Comparison of ENCODE assay signal across 10 cellular contexts in the genomic region with DNA sequence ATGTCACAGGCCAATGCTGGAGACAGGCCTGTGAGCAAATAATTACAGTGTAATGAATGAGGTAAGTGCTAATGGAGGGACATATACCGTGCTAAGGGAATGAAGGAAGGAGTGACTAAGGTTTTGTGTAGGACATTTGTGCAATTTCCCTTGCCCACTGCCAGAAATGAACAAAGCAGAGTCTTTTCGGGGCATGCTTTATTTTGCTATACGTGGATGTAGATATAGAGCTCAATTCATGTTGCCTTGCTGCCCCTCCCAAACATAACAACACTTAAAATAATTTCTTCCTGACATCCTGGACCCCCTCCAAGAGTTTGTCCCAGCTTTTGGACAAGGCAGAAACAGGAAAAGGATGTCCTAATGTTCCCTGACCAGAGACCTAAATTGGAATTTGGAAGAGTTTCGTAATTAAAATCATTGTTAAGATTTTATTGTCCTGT. TPM values are rescaled to one million over a fixed set of nuclear protein-coding genes. Genes with fewer than 3 reads are reported as not detected.
DNase-seq lines count a peak whose midpoint lies in the region; ATAC-seq and TF ChIP-seq lines count a peak whose summit lies in the region.
"Had no signal": no experiment of that assay in that cellular context is flagged by ENCODE, and none has a peak within 500 bp of the region (broad histone marks: within the 10 kb centered on the region; RNA-seq: fewer than 3 reads in every experiment).

No MANE protein-coding gene starts in this region.

- DNase-seq in M059J (ENCODE audit: low read depth) = peak; percentile 55
- DNase-seq in mammary epithelial cell = peak; percentile 86
- DNase-seq in iris pigment epithelial cell (ENCODE audit: low read depth) = peak; percentile 64
- DNase-seq in stromal cell of bone marrow (ENCODE audit: low read depth) = peak; percentile 41
- no peak for DNase-seq in activated CD4-positive, alpha-beta T cell treated with anti-CD3 and anti-CD28 coated beads, Interleukin-2, amount 50 U/mL, for 48 hours
- DNase-seq in activated T-cell treated with anti-CD3 and anti-CD28 coated beads for 4 hours = no peak
- DNase-seq: activated CD8-positive, alpha-beta memory T cell treated with anti-CD3 and anti-CD28 coated beads, Interleukin-2, amount 50 U/mL, for 48 hours had no signal

- no peaks in the 10 kb centered on the region for H3K9me3 ChIP-seq in mammary epithelial cell (replicated peaks; ENCODE audit: insufficient read depth, low read length)

- H3K4me2 ChIP-seq in mammary epithelial cell (ENCODE audit: insufficient read depth, low read depth, low read length) = peak overlapping the region; percentile 46

- peak overlapping the region; percentile 80 for H3K9ac ChIP-seq in mammary epithelial cell (ENCODE audit: insufficient read depth, low read length)

- no TSS peak for BruUV-seq in mammary epithelial cell (replicated peaks; lab: Mats Ljungman, UMichigan)

- dilution Hi-C loops in mammary epithelial cell (cut with HindIII; ENCODE audit: low sequenced_read_pairs) = no loop called here

- CTCF ChIA-PET in mammary epithelial cell (lab: Charles Lee; ENCODE audit: low non-redundant PET) = no interaction called here

- H3K4me1 ChIP-seq in mammary epithelial cell (ENCODE audit: insufficient read depth, low read length) = peaks cover 75% of the 10 kb centered on the region

- H3K36me3 ChIP-seq in mammary epithelial cell (ENCODE audit: insufficient read depth, low read length) = no peaks in the 10 kb centered on the region

- H2AFZ ChIP-seq in mammary epithelial cell (ENCODE audit: low read depth, low read length) = peak overlapping the region; percentile 11

- no peak overlapping the region for H3K4me3 ChIP-seq in mammary epithelial cell (replicated peaks in 1 of 3; ENCODE audit: insufficient read depth in 1 of 3, low read depth in 2 of 3, low read length in 3 of 3)

- intact Hi-C loops in mammary epithelial cell (cut with micrococcal nuclease) = no loop called here

- no peak for TF ChIP-seq CTCF in mammary epithelial cell (conservative IDR thresholded peaks at IDR 0.05 in 1 of 2, IDR thresholded peaks at IDR 0.05 in 1 of 2; ENCODE audit: extremely low read depth in 1 of 2, insufficient read depth in 1 of 2, low read depth in 1 of 2, low read length in 2 of 2)

- H3K79me2 ChIP-seq in mammary epithelial cell (ENCODE audit: insufficient read depth, low read length) = no peaks in the 10 kb centered on the region

- 2% methylated on average over 4 of the region's 4 CpGs for WGBS in mammary epithelial cell (ENCODE audit: low coverage, missing lambda C conversion rate)

- H3K27ac ChIP-seq in mammary epithelial cell (ENCODE audit: insufficient read depth, low read depth, low read length) = peak overlapping the region; percentile 97

- H4K20me1 ChIP-seq in mammary epithelial cell (ENCODE audit: insufficient read depth, low read length) = no peaks in the 10 kb centered on the region

- H3K27me3 ChIP-seq in mammary epithelial cell (ENCODE audit: insufficient read depth, low read length) = no peaks in the 10 kb centered on the region

- no peak for ATAC-seq in HG02973 (IDR thresholded peaks at IDR 0.05; ENCODE audit: unreplicated experiment)
- no peak for ATAC-seq in GM19351 (IDR thresholded peaks at IDR 0.05; ENCODE audit: unreplicated experiment)

- in situ Hi-C loops in mammary epithelial cell (cut with MboI; ENCODE audit: low sequenced_read_pairs in 2 of 2) = loop anchor here in 1 of 2 donors (10.0 kb wide), 1 partner anchor 102 kb away; no protein-coding TSS in a partner anchor

RNA-seq across cellular contexts. Expression of gene CD28, which starts 23.7 kb away (rescaled TPM):
- total RNA-seq in M059J (2014; rRNA removed; shearing (Covaris generic)) = not detected in 2 replicates
- not detected for total RNA-seq in mammary epithelial cell
- polyA plus RNA-seq in mammary epithelial cell = not detected
- not detected for polyA minus RNA-seq in mammary epithelial cell
- total RNA-seq: kidney epithelial cell had no signal

Comparison
In these comparisons a context has a peak if more than half of its experiments do, and no peak if none do; other contexts are left out.
1. DNase-seq: peak in M059J (single experiment), mammary epithelial cell (single experiment), iris pigment epithelial cell (single experiment) and stromal cell of bone marrow (single experiment); none in activated CD4-positive, alpha-beta T cell treated with anti-CD3 and anti-CD28 coated beads, Interleukin-2, amount 50 U/mL, for 48 hours (0 of 2) and activated T-cell treated with anti-CD3 and anti-CD28 coated beads for 4 hours (single experiment).